ENCODE assay signal across 22 cellular contexts in genomic region chr7:111495173-111495572, GRCh38.
"Had no signal": no experiment of that assay in that cellular context is flagged by ENCODE, and none has a peak within 500 bp of the region (broad histone marks: within the 10 kb centered on the region; RNA-seq: fewer than 3 reads in every experiment).

No MANE protein-coding gene starts in this region.

- H3K4me3 Mint-ChIP-seq: dendritic cell treated with granulocyte-macrophage colony-stimulating factor and Interleukin-4, amounts not matched to agents 40 ng/mL and 50 ng/mL, for 4 days; effector memory CD8-positive, alpha-beta T cell; endodermal cell; naive thymus-derived CD4-positive, alpha-beta T cell had no signal

- DNase-seq: colonic mucosa; cortex of kidney; effector CD8-positive, alpha-beta T cell; effector memory CD8-positive, alpha-beta T cell; endodermal cell; erythroblast; esophagus squamous epithelium; foreskin fibroblast; foreskin melanocyte; gastrocnemius medialis; heart left ventricle; hypothalamus; left cardiac atrium; left lung; left ventricle myocardium superior; lower lobe of right lung; mesenchymal stem cell; midbrain; naive thymus-derived CD4-positive, alpha-beta T cell had no signal

- H3K9me3 Mint-ChIP-seq: effector memory CD8-positive, alpha-beta T cell; naive thymus-derived CD4-positive, alpha-beta T cell had no signal

- H3K27me3 Mint-ChIP-seq: dendritic cell treated with granulocyte-macrophage colony-stimulating factor and Interleukin-4, amounts not matched to agents 40 ng/mL and 50 ng/mL, for 4 days; effector memory CD8-positive, alpha-beta T cell; naive thymus-derived CD4-positive, alpha-beta T cell had no signal

- H3K27ac ChIP-seq: colonic mucosa, epithelial cell of prostate, esophagus squamous epithelium, gastrocnemius medialis, heart left ventricle, hepatocyte, left lung, lower lobe of right lung had no signal

- H3K27ac Mint-ChIP-seq: dendritic cell treated with granulocyte-macrophage colony-stimulating factor and Interleukin-4, amounts not matched to agents 40 ng/mL and 50 ng/mL, for 4 days; effector memory CD8-positive, alpha-beta T cell; endodermal cell had no signal
